Comparison of ENCODE assay signal across 8 cellular contexts in the genomic region with DNA sequence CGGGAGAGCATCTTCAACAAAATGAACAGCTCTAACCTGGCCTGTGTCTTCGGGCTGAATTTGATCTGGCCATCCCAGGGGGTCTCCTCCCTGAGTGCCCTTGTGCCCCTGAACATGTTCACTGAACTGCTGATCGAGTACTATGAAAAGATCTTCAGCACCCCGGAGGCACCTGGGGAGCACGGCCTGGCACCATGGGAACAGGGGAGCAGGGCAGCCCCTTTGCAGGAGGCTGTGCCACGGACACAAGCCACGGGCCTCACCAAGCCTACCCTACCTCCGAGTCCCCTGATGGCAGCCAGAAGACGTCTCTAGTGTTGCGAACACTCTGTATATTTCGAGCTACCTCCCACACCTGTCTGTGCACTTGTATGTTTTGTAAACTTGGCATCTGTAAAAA.
"Had no signal": no experiment of that assay in that cellular context is flagged by ENCODE, and none has a peak within 500 bp of the region (broad histone marks: within the 10 kb centered on the region; RNA-seq: fewer than 3 reads in every experiment).

No MANE protein-coding gene starts in this region.

- H3K4me3 ChIP-seq: GM23248, HAP-1 had no signal

- ATAC-seq: HepG2 had no signal

- FAIRE-seq: H54, HepG2 had no signal

- H3K36me3 ChIP-seq: HAP-1 had no signal

- H3K9ac ChIP-seq: GM23248 had no signal

- H3K4me1 ChIP-seq: HAP-1 had no signal

- DNase-seq: GM23248, GOT3, HFFc6, KBM-7 had no signal

- H3K27ac ChIP-seq: GM23248, HL-60 had no signal

- H3K9me3 ChIP-seq: HAP-1 had no signal
